Comparison of ENCODE assay signal across 8 cellular contexts in genomic region chr21:36385233-36385908, GRCh38. TPM values are rescaled to one million over a fixed set of nuclear protein-coding genes. Genes with fewer than 3 reads are reported as not detected.
DNase-seq lines count a peak whose midpoint lies in the region; TF ChIP-seq lines count a peak whose summit lies in the region.

CHAF1B (plus strand) TSS chr21:36385392; CDS start chr21:36386137, 745 bp downstream.

- CTCF ChIA-PET in GM10248 (lab: Yijun Ruan, JAX) (interaction anchor here (0.7 kb wide), 1 partner anchor 36 kb away, joined by 3 read pairs; no protein-coding TSS in a partner anchor), HEK293 (lab: Yijun Ruan, JAX) (interaction anchor here (0.5 to 1.1 kb wide), 4 partner anchors 11 to 475 kb away, joined by 3 to 9 read pairs (median 4); no protein-coding TSS in a partner anchor)

- TF ChIP-seq CTCF in GM10248 (IDR thresholded peaks at IDR 0.05; ENCODE audit: control extremely low read depth, extremely low read depth, low read depth, missing control alignments), result no peak
- no peak for TF ChIP-seq CTCF in HEK293 (tag by site-specific recombination; IDR thresholded peaks at IDR 0.05)
- no peak for TF ChIP-seq CTCF in SU-DHL-6 (IDR thresholded peaks at IDR 0.05; ENCODE audit: insufficient read depth, low read length, poor library complexity, severe bottlenecking)
- TF ChIP-seq CTCF in cardiac muscle cell (IDR thresholded peaks at IDR 0.05; ENCODE audit: low read depth, low read length), result no peak
- TF ChIP-seq CTCF in transverse colon (IDR thresholded peaks at IDR 0.05), result no peak

- H4K20me1 ChIP-seq in SU-DHL-6 (ENCODE audit: low read depth, low read length), result no peaks in the 10 kb centered on the region

- POLR2A ChIA-PET in GM10248 (lab: Yijun Ruan, JAX) (no interaction called here), HEK293 (lab: Yijun Ruan, JAX) (interaction anchor here (1.4 kb wide), 1 partner anchor 65 kb away, joined by 7 read pairs; the partner anchor contains the start of gene MORC3)

- 0 out of 2 replicates have a peak, but pooled peaks cover 2% of the 10 kb centered on the region for H3K4me1 ChIP-seq in HEK293 (ENCODE audit: control insufficient read depth, insufficient read depth, low read length)
- H3K4me1 ChIP-seq in cardiac muscle cell (ENCODE audit: low read depth), result no peaks in the 10 kb centered on the region
- peaks cover 0 to 11% (median 9%) of the 10 kb centered on the region in 4 donors for H3K4me1 ChIP-seq in transverse colon

- H3K4me3 ChIP-seq in HEK293 (ENCODE audit: low read depth, low read length), result peak within 1 kb of the TSS; percentile 57
- peak within 1 kb of the TSS; percentile 93 for H3K4me3 ChIP-seq in SU-DHL-6 (ENCODE audit: insufficient read depth, low read length, poor library complexity, severe bottlenecking)
- H3K4me3 ChIP-seq in cardiac muscle cell, result peak within 1 kb of the TSS; percentile 50
- peak within 1 kb of the TSS; percentile 57 to 76 (median 70) for H3K4me3 ChIP-seq in transverse colon

- no peaks in the 10 kb centered on the region for H3K27me3 Mint-ChIP-seq in activated naive CD8-positive, alpha-beta T cell treated with anti-CD3 and anti-CD28 coated beads for 36 hours

- 1% methylated on average over 68 of the region's 75 CpGs; no CpG with 5 or more reads in 1 of the 2 donors for WGBS in transverse colon (ENCODE audit: low coverage in 1 of 2), 2 donors

- H2AFZ ChIP-seq in SU-DHL-6 (ENCODE audit: low read depth, low read length, severe bottlenecking), result peak within 1 kb of the TSS; percentile 81

- in situ Hi-C loops in transverse colon (cut with MboI; ENCODE audit: low pct_ligation_motif_present in 1 of 4, low pct_unique_long_range_greater_than_20kb in 1 of 4, low sequenced_read_pairs in 3 of 4), result no loop called here

- peak within 1 kb of the TSS; percentile 74 for H3K27ac Mint-ChIP-seq in activated naive CD8-positive, alpha-beta T cell treated with anti-CD3 and anti-CD28 coated beads for 36 hours

- H3K9me3 ChIP-seq in HEK293 (ENCODE audit: control insufficient read depth, insufficient read depth, low read depth, low read length) (no peaks in the 10 kb centered on the region), SU-DHL-6 (ENCODE audit: insufficient read depth, low read length) (no peaks in the 10 kb centered on the region), cardiac muscle cell (ENCODE audit: low read depth) (no peaks in the 10 kb centered on the region), transverse colon (no peaks in the 10 kb centered on the region)

- H3K4me1 Mint-ChIP-seq in activated naive CD8-positive, alpha-beta T cell treated with anti-CD3 and anti-CD28 coated beads for 36 hours, result peaks cover 17% of the 10 kb centered on the region

- H3K79me2 ChIP-seq in SU-DHL-6 (ENCODE audit: insufficient read depth, low read length), result peaks cover 6% of the 10 kb centered on the region; the same call in 1 of the 2 replicates

- TF ChIP-seq POLR2A in transverse colon (IDR thresholded peaks at IDR 0.05), result peak; percentile 24

- H3K27ac ChIP-seq in HEK293 (ENCODE audit: extremely low read depth, low read depth, low read length) (peak within 1 kb of the TSS; percentile 81), SU-DHL-6 (ENCODE audit: low read depth, low read length) (peak within 1 kb of the TSS; percentile 48), cardiac muscle cell (no peak within 1 kb of the TSS), transverse colon (peak within 1 kb of the TSS; percentile 49 to 70 (median 57))

- intact Hi-C loops in transverse colon (cut with DNase I; ENCODE audit: low total_unique reads), result no loop called here

- H3K9me3 Mint-ChIP-seq in activated naive CD8-positive, alpha-beta T cell treated with anti-CD3 and anti-CD28 coated beads for 36 hours, result no peaks in the 10 kb centered on the region

- H3K36me3 ChIP-seq in HEK293 (ENCODE audit: control insufficient read depth in 2 of 2, insufficient read depth in 1 of 2, low read length in 2 of 2) (peaks cover 28 to 40% of the 10 kb centered on the region in 2 experiments), SU-DHL-6 (ENCODE audit: low read length) (no peaks in the 10 kb centered on the region), cardiac muscle cell (no peaks in the 10 kb centered on the region), transverse colon (no peaks in the 10 kb centered on the region)

- H3K36me3 Mint-ChIP-seq in activated naive CD8-positive, alpha-beta T cell treated with anti-CD3 and anti-CD28 coated beads for 36 hours, result peaks cover 34% of the 10 kb centered on the region

- peak within 1 kb of the TSS; percentile 80 for H3K4me3 Mint-ChIP-seq in activated naive CD8-positive, alpha-beta T cell treated with anti-CD3 and anti-CD28 coated beads for 36 hours

- peak; percentile 96 for DNase-seq in GM10248 (ENCODE audit: extremely low spot score)
- DNase-seq in NAMALWA (ENCODE audit: low spot score), result peak; percentile 84
- DNase-seq in activated naive CD8-positive, alpha-beta T cell treated with anti-CD3 and anti-CD28 coated beads for 36 hours, result peak; percentile 87
- DNase-seq in cardiac muscle cell (ENCODE audit: low read depth in 1 of 2, low spot score in 1 of 2), result peak; percentile 80 to 91
- peak; percentile 70 for DNase-seq in pons (ENCODE audit: low spot score)
- DNase-seq in transverse colon, result peak; percentile 81

- H3K27me3 ChIP-seq in SU-DHL-6 (ENCODE audit: low read length), result no peaks in the 10 kb centered on the region
- H3K27me3 ChIP-seq in cardiac muscle cell, result no peaks in the 10 kb centered on the region
- no peaks in the 10 kb centered on the region for H3K27me3 ChIP-seq in transverse colon

- TF ChIP-seq EP300 in transverse colon (IDR thresholded peaks at IDR 0.05; ENCODE audit: low read depth), result no peak

- H3K9ac ChIP-seq in SU-DHL-6 (ENCODE audit: low read length), result peak within 1 kb of the TSS; percentile 94

- no peaks in the 10 kb centered on the region for H3K9me2 ChIP-seq in SU-DHL-6 (replicated peaks; ENCODE audit: insufficient read depth, low read length)

- H3F3A ChIP-seq in SU-DHL-6 (ENCODE audit: insufficient read depth), result no peaks in the 10 kb centered on the region

- H3K4me2 ChIP-seq in SU-DHL-6 (ENCODE audit: low read depth, low read length, poor library complexity, severe bottlenecking), result peak within 1 kb of the TSS; percentile 78

TF ChIP-seq in HEK293, 187 proteins besides CTCF, POLR2A, EP300 and RAD21 (continues in another document):
- TF ChIP-seq KLF1 (tag by site-specific recombination; IDR thresholded peaks at IDR 0.05) (no peak), INSM2 (tag by site-specific recombination; IDR thresholded peaks at IDR 0.05) (no peak), ZNF423 (tag by site-specific recombination; IDR thresholded peaks at IDR 0.05) (no peak), ZXDB (tag by site-specific recombination; IDR thresholded peaks at IDR 0.05) (0 out of 2 replicates have a peak, but pooled peaks have one; percentile 9), ZNF274 (IDR thresholded peaks at IDR 0.05; ENCODE audit: low read length) (no peak), ZNF274 (tag by site-specific recombination; IDR thresholded peaks at IDR 0.05; ENCODE audit: borderline replicate concordance) (no peak)
- TF ChIP-seq, protein P1, sequence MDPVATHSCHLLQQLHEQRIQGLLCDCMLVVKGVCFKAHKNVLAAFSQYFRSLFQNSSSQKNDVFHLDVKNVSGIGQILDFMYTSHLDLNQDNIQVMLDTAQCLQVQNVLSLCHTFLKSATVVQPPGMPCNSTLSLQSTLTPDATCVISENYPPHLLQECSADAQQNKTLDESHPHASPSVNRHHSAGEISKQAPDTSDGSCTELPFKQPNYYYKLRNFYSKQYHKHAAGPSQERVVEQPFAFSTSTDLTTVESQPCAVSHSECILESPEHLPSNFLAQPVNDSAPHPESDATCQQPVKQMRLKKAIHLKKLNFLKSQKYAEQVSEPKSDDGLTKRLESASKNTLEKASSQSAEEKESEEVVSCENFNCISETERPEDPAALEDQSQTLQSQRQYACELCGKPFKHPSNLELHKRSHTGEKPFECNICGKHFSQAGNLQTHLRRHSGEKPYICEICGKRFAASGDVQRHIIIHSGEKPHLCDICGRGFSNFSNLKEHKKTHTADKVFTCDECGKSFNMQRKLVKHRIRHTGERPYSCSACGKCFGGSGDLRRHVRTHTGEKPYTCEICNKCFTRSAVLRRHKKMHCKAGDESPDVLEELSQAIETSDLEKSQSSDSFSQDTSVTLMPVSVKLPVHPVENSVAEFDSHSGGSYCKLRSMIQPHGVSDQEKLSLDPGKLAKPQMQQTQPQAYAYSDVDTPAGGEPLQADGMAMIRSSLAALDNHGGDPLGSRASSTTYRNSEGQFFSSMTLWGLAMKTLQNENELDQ (tag by site-specific recombination; IDR thresholded peaks at IDR 0.05; ENCODE audit: low read depth), result no peak

RNA-seq across cellular contexts. Expression of gene CHAF1B, which starts in this region (rescaled TPM):
- total RNA-seq in activated naive CD8-positive, alpha-beta T cell treated with anti-CD3 and anti-CD28 coated beads for 36 hours, result 10 to 100 TPM; 35.6 to 38.0 TPM
- 2.6 and 3.1 TPM in 2 replicates for total RNA-seq in cardiac muscle cell
- polyA plus RNA-seq in cardiac muscle cell, result 2.4 and 5.0 TPM in 2 replicates
- 1 to 10 TPM in 1 of 4 donors, under 1 TPM in 3; 0.37 to 2.0 (median 0.73) TPM for total RNA-seq in transverse colon
